Comparison of ENCODE assay signal across 24 cellular contexts in the genomic region with DNA sequence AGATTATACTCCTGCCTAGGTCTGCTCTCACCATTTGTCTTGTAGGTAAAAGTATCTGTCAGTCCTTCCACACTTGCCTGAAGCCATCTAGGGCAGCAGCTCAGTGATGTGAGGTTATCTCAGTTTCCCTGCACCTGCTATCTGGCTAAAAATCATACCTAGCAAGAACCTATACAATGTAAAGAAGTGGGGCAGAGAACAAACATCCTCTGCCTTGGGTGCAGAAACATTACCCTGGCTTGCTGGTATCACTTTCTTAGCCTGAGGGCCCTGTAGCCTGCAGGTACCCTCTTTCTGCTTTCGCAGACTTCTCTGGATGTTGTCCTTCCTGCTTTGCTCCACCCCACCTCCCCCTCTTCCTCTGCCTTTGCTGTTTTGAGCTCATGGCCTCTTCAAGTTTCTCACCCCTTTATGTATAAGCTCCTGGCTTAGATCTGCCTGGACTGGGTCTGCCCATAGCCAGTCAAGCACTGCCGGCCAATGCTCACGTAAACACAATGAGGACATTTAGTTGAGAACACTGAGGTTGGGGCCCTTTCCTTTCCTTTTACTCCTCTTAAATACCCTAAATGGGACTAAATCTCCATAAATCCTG. TPM values are rescaled to one million over a fixed set of nuclear protein-coding genes. Genes with fewer than 3 reads are reported as not detected.
"Had no signal": no experiment of that assay in that cellular context is flagged by ENCODE, and none has a peak within 500 bp of the region (broad histone marks: within the 10 kb centered on the region; RNA-seq: fewer than 3 reads in every experiment).

No MANE protein-coding gene starts in this region.

- FAIRE-seq: endometrium, keratinocyte had no signal

- H3K27ac Mint-ChIP-seq: naive B cell; nephron; stimulated activated naive B cell treated with anti-CD40 and anti-IgM and Interleukin-4, amounts not matched to agents 10 μg/mL and 1 μg/mL and 100 μg/mL, for 72 hours; stimulated activated naive CD8-positive, alpha-beta T cell treated with anti-CD3 and anti-CD28 coated beads, Interleukin-15, amount 100 ng/mL, for 72 hours had no signal

- H3K27me3 ChIP-seq: gastrocnemius medialis, testis had no signal

- H3K4me3 Mint-ChIP-seq: naive B cell; nephron; stimulated activated naive B cell treated with anti-CD40 and anti-IgM and Interleukin-4, amounts not matched to agents 10 μg/mL and 1 μg/mL and 100 μg/mL, for 72 hours; stimulated activated naive CD8-positive, alpha-beta T cell treated with anti-CD3 and anti-CD28 coated beads, Interleukin-15, amount 100 ng/mL, for 72 hours had no signal

- DNase-seq: cortex of kidney; dorsolateral prefrontal cortex; effector memory CD4-positive, alpha-beta T cell; gastrocnemius medialis; heart right ventricle; hypothalamus; left ventricle myocardium superior; mesendoderm; naive B cell; psoas muscle; retina; spleen; stimulated activated CD4-positive, alpha-beta T cell treated with anti-CD3 and anti-CD28 coated beads, Interleukin-2, amount 100 ng/mL, for 24 hours; stimulated activated CD4-positive, alpha-beta T cell treated with anti-CD3 and anti-CD28 coated beads, Interleukin-4, amount 100 ng/mL, for 4 hours; stimulated activated naive B cell treated with anti-CD40 and anti-IgM and Interleukin-4, amounts not matched to agents 10 μg/mL and 1 μg/mL and 100 μg/mL, for 72 hours; stimulated activated naive CD8-positive, alpha-beta T cell treated with anti-CD3 and anti-CD28 coated beads, Interleukin-15, amount 100 ng/mL, for 72 hours; testis had no signal

- ATAC-seq: esophagus mucosa; gastrocnemius medialis; heart right ventricle; left ventricle myocardium superior; psoas muscle; sciatic nerve; stimulated activated naive B cell treated with anti-CD40 and anti-IgM and Interleukin-4, amounts not matched to agents 10 μg/mL and 1 μg/mL and 100 μg/mL, for 72 hours; stimulated activated naive CD8-positive, alpha-beta T cell treated with anti-CD3 and anti-CD28 coated beads, Interleukin-15, amount 100 ng/mL, for 72 hours had no signal

- H3K27ac ChIP-seq: dorsolateral prefrontal cortex, gastrocnemius medialis, heart right ventricle, psoas muscle, spleen, testis, tibial nerve had no signal

- H3K4me3 ChIP-seq: dorsolateral prefrontal cortex, gastrocnemius medialis, heart right ventricle, psoas muscle, spleen, testis, tibial nerve had no signal

- H3K4me1 ChIP-seq: gastrocnemius medialis, psoas muscle, testis had no signal

- H3K9me3 ChIP-seq: gastrocnemius medialis, psoas muscle, testis had no signal

- H3K36me3 ChIP-seq: gastrocnemius medialis, heart right ventricle, spleen, tibial nerve had no signal

RNA-seq across cellular contexts. Expression of a gene that starts 8.7 kb away (rescaled TPM):
- total RNA-seq: lung microvascular endothelial cell had no signal
